In genomic region chr20:62506087-62506486, GRCh38 we compare ENCODE assay signal across 1 cellular context.
TF ChIP-seq lines count a peak whose summit lies in the region.

No MANE protein-coding gene starts in this region.

TF ChIP-seq in GM23338, 12 proteins besides CTCF, POLR2A, EP300 and RAD21 (continued from another document):
- TF ChIP-seq EZH2phosphoT487 (IDR thresholded peaks at IDR 0.05; ENCODE audit: unreplicated experiment), result no peak
